In genomic region chr2:48713647-48714046, GRCh38 we compare ENCODE assay signal across 25 cellular contexts. TPM values are rescaled to one million over a fixed set of nuclear protein-coding genes. Genes with fewer than 3 reads are reported as not detected.
"Had no signal": no experiment of that assay in that cellular context is flagged by ENCODE, and none has a peak within 500 bp of the region (broad histone marks: within the 10 kb centered on the region; RNA-seq: fewer than 3 reads in every experiment).

No MANE protein-coding gene starts in this region.

- H3K36me3 Mint-ChIP-seq: activated naive CD4-positive, alpha-beta T cell treated with anti-CD3 and anti-CD28 coated beads, Interleukin-2, amount 50 U/mL, for 72 hours; memory B cell; naive thymus-derived CD4-positive, alpha-beta T cell had no signal

- H3K27me3 ChIP-seq: adrenal gland, suprapubic skin, vagina had no signal

- H3K4me3 ChIP-seq: adrenal gland, suprapubic skin, transverse colon, vagina had no signal

- H3K4me1 Mint-ChIP-seq: memory B cell had no signal

- H3K36me3 ChIP-seq: adrenal gland, suprapubic skin, transverse colon, vagina had no signal

- H3K9ac ChIP-seq: parathyroid adenoma had no signal

- DNase-seq: activated CD4-positive, alpha-beta T cell treated with anti-CD3 and anti-CD28 coated beads, Interleukin-2, amount 50 U/mL, for 1 hour; activated CD8-positive, alpha-beta memory T cell treated with anti-CD3 and anti-CD28 coated beads for 24 hours; activated CD8-positive, alpha-beta memory T cell treated with anti-CD3 and anti-CD28 coated beads, Interleukin-2, amount 50 U/mL, for 48 hours; activated effector memory CD4-positive, alpha-beta T cell treated with Interleukin-2 at 50 U/mL for 16 hours; activated T-cell treated with anti-CD3 and anti-CD28 coated beads, Interleukin-2, amount 50 U/mL, for 48 hours; adrenal gland; dermis blood vessel endothelial cell; effector memory CD8-positive, alpha-beta T cell; foreskin melanocyte; kidney; stimulated activated CD4-positive, alpha-beta T cell treated with anti-CD3 and anti-CD28 coated beads, Interleukin-2, amount 100 ng/mL, for 24 hours; stimulated activated naive CD4-positive, alpha-beta T cell treated with Interleukin-2 at 50 U/mL for 16 hours; transverse colon had no signal

- H3K79me2 ChIP-seq: parathyroid adenoma had no signal

- H3K4me3 Mint-ChIP-seq: effector memory CD8-positive, alpha-beta T cell; memory B cell; T-helper 1 cell treated with Interleukin-12 subunit alpha and Interleukin-12 subunit beta and Interleukin-4 antibody, amounts not matched to agents 30 μg/mL and 1 μg/mL, for 36 hours had no signal

- H2AFZ ChIP-seq: parathyroid adenoma had no signal

- ATAC-seq: activated naive CD4-positive, alpha-beta T cell treated with anti-CD3 and anti-CD28 coated beads, Interleukin-2, amount 50 U/mL, for 72 hours; effector memory CD8-positive, alpha-beta T cell; naive thymus-derived CD4-positive, alpha-beta T cell had no signal

- H3K9me3 ChIP-seq: adrenal gland, suprapubic skin, transverse colon, vagina had no signal

- H3K4me1 ChIP-seq: adrenal gland, parathyroid adenoma, suprapubic skin had no signal

- H3K9me3 Mint-ChIP-seq: activated naive CD4-positive, alpha-beta T cell treated with anti-CD3 and anti-CD28 coated beads, Interleukin-2, amount 50 U/mL, for 72 hours; memory B cell; T-helper 1 cell treated with Interleukin-12 subunit alpha and Interleukin-12 subunit beta and Interleukin-4 antibody, amounts not matched to agents 30 μg/mL and 1 μg/mL, for 36 hours had no signal

- H3K27ac Mint-ChIP-seq: activated naive CD4-positive, alpha-beta T cell treated with anti-CD3 and anti-CD28 coated beads, Interleukin-2, amount 50 U/mL, for 72 hours; effector memory CD8-positive, alpha-beta T cell; memory B cell; T-helper 1 cell treated with Interleukin-12 subunit alpha and Interleukin-12 subunit beta and Interleukin-4 antibody, amounts not matched to agents 30 μg/mL and 1 μg/mL, for 36 hours had no signal

- H3K27ac ChIP-seq: adrenal gland, parathyroid adenoma, suprapubic skin, vagina had no signal

RNA-seq across cellular contexts. Expression of gene LHCGR, which starts 41.9 kb away (rescaled TPM):
- total RNA-seq: activated naive CD4-positive, alpha-beta T cell treated with anti-CD3 and anti-CD28 coated beads, Interleukin-2, amount 50 U/mL, for 72 hours; astrocyte; bronchial epithelial cell; dermis blood vessel endothelial cell; fibroblast of lung; kidney; liver; naive thymus-derived CD4-positive, alpha-beta T cell; renal cortical epithelial cell; suprapubic skin; transverse colon; vagina had no signal
- polyA plus RNA-seq: liver; naive thymus-derived CD4-positive, alpha-beta T cell had no signal
